15 cellular contexts compared by ENCODE assay signal in genomic region chr17:46063239-46063638, GRCh38.
DNase-seq lines count a peak whose midpoint lies in the region; ATAC-seq, FAIRE-seq and TF ChIP-seq lines count a peak whose summit lies in the region.
"Had no signal": no experiment of that assay in that cellular context is flagged by ENCODE, and none has a peak within 500 bp of the region (broad histone marks: within the 10 kb centered on the region; RNA-seq: fewer than 3 reads in every experiment).

No MANE protein-coding gene starts in this region.

- peak; percentile 100 for FAIRE-seq in A549 (lab: Jason Lieb, UNC)
- FAIRE-seq in GM12878 (lab: Jason Lieb, UNC), result peak; percentile 49
- FAIRE-seq: GM12892, small intestine had no signal

- SMC1A ChIA-PET in GM12878 (lab: Charles Lee; ENCODE audit: uncharacterized antibody, unreplicated experiment), result interaction anchor here (0.9 to 1.8 kb wide), 3 partner anchors 8 to 60 kb away, joined by 3 to 4 read pairs (median 4); no protein-coding TSS in a partner anchor

- intact Hi-C loops in GM12878 (cut with micrococcal nuclease; ENCODE audit: unreplicated experiment), result no loop called here
- intact Hi-C loops in vagina (cut with DNase I), result loop anchor here (5.0 kb wide), 1 partner anchor 1156 kb away; no protein-coding TSS in a partner anchor
- intact Hi-C loops in transverse colon (cut with DNase I; ENCODE audit: low total_unique reads), result no loop called here

- H3K4me2 ChIP-seq in A549 (peak overlapping the region; percentile 61), GM12878 (ENCODE audit: control insufficient read depth, insufficient read depth) (no peak overlapping the region)
- H3K4me2 ChIP-seq: BLaER1 treated with 17β-estradiol and CSF1 and Interleukin-3, amounts not matched to agents 10 nM and 100 nM had no signal

- CTCF ChIA-PET in A549 (lab: Yijun Ruan, JAX) (interaction anchor here (0.8 to 12.2 kb wide), 8 partner anchors 10 to 150 kb away, joined by 3 to 183 read pairs (median 4); partner anchors contain the start of gene KANSL1), GM12878 (lab: Yijun Ruan, JAX) (interaction anchor here (0.8 to 1.7 kb wide), 3 partner anchors 11 to 124 kb away, joined by 4 to 5 read pairs (median 4); no protein-coding TSS in a partner anchor)

- TF ChIP-seq POLR2A in A549 (IDR thresholded peaks at IDR 0.05; ENCODE audit: low read length) (no peak), GM12878 (IDR thresholded peaks at IDR 0.05; ENCODE audit: low read depth, low read length) (no peak), vagina (IDR thresholded peaks at IDR 0.05) (no peak), transverse colon (IDR thresholded peaks at IDR 0.05) (no peak)

- ATAC-seq in A549 (peak; percentile 89 to 96), GM12878 (no peak)

- H3K27me3 ChIP-seq in GM12878 (replicated peaks in 1 of 2; ENCODE audit: control insufficient read depth in 2 of 2, insufficient read depth in 2 of 2, low read length in 1 of 2) (no peaks in the 10 kb centered on the region), vagina (no peaks in the 10 kb centered on the region), transverse colon (no peaks in the 10 kb centered on the region)
- H3K27me3 ChIP-seq: BLaER1 treated with 17β-estradiol and CSF1 and Interleukin-3, amounts not matched to agents 10 nM and 100 nM had no signal

- no peak overlapping the region for H3K4me3 ChIP-seq in A549
- no peak overlapping the region for H3K4me3 ChIP-seq in GM12878
- H3K4me3 ChIP-seq in vagina, result no peak overlapping the region
- H3K4me3 ChIP-seq in transverse colon, result no peak overlapping the region
- H3K4me3 ChIP-seq: BLaER1 treated with 17β-estradiol and CSF1 and Interleukin-3, amounts not matched to agents 10 nM and 100 nM had no signal

- H3K27ac ChIP-seq in A549, result peak overlapping the region; percentile 51 to 65; a peak in 4 of 6 replicates
- H3K27ac ChIP-seq in GM12878 (ENCODE audit: control insufficient read depth, insufficient read depth), result no peak overlapping the region
- no peak overlapping the region for H3K27ac ChIP-seq in vagina
- peak overlapping the region in 1 of 4 donors; percentile 6 for H3K27ac ChIP-seq in transverse colon
- H3K27ac ChIP-seq: BLaER1 treated with 17β-estradiol and CSF1 and Interleukin-3, amounts not matched to agents 10 nM and 100 nM; WERI-Rb-1 had no signal

- H2AFZ ChIP-seq in GM12878 (ENCODE audit: control insufficient read depth, low read depth, low read length), result no peak overlapping the region

- peak; percentile 84 to 87 for DNase-seq in A549 (ENCODE audit: low read depth in 1 of 2, low spot score in 1 of 2)
- DNase-seq in HK-2 (ENCODE audit: unreplicated experiment), result peak; percentile 36
- DNase-seq in GM12878 (ENCODE audit: low read depth, low spot score), result no peak
- peak; percentile 90 for DNase-seq in kidney tubule cell (ENCODE audit: low spot score)
- DNase-seq in activated CD8-positive, alpha-beta memory T cell treated with anti-CD3 and anti-CD28 coated beads for 24 hours, result no peak
- DNase-seq in vagina (ENCODE audit: extremely low spot score in 2 of 2), result no peak
- DNase-seq in stimulated activated naive CD4-positive, alpha-beta T cell (lab: John Stamatoyannopoulos, UW), result no peak
- DNase-seq in transverse colon, result no peak
- DNase-seq: activated effector memory CD4-positive, alpha-beta T cell treated with anti-CD3 and anti-CD28 coated beads, Interleukin-2, amount 50 U/mL, for 16 hours; endodermal cell; NCI-H1092; small intestine; WERI-Rb-1 had no signal

- no peak for TF ChIP-seq EP300 in A549 (IDR thresholded peaks at IDR 0.05)
- no peak for TF ChIP-seq EP300 in GM12878 (IDR thresholded peaks at IDR 0.05; ENCODE audit: borderline replicate concordance in 1 of 2, control insufficient read depth in 1 of 2, low read depth in 2 of 2, low read length in 2 of 2)
- TF ChIP-seq EP300 in transverse colon (IDR thresholded peaks at IDR 0.05; ENCODE audit: low read depth), result no peak

- no peaks in the 10 kb centered on the region for H4K20me1 ChIP-seq in GM12878 (ENCODE audit: control insufficient read depth, insufficient read depth)

- no peak for TF ChIP-seq RAD21 in A549 (conservative IDR thresholded peaks at IDR 0.05 in 1 of 2, IDR thresholded peaks at IDR 0.05 in 1 of 2)
- no peak for TF ChIP-seq RAD21 in GM12878 (IDR thresholded peaks at IDR 0.05; ENCODE audit: insufficient read depth, low read depth, low read length)

- H3K36me3 ChIP-seq in GM12878 (ENCODE audit: control insufficient read depth in 2 of 2, insufficient read depth in 2 of 2, low read length in 1 of 2) (peaks cover 3 to 23% of the 10 kb centered on the region in 2 experiments), vagina (peaks cover 0 to 43% of the 10 kb centered on the region in 2 donors), transverse colon (peaks cover 0 to 20% (median 9%) of the 10 kb centered on the region in 4 donors)

- TF ChIP-seq CTCF in A549 (IDR thresholded peaks at IDR 0.05), result no peak
- no peak for TF ChIP-seq CTCF in GM12878 (IDR thresholded peaks at IDR 0.05 in 2 of 3, conservative IDR thresholded peaks at IDR 0.05 in 1 of 3; ENCODE audit: control insufficient read depth in 2 of 3, extremely low read depth in 1 of 3, insufficient read depth in 1 of 3, low read depth in 3 of 3, low read length in 3 of 3)
- no peak for TF ChIP-seq CTCF in vagina (IDR thresholded peaks at IDR 0.05)
- TF ChIP-seq CTCF in transverse colon (IDR thresholded peaks at IDR 0.05), result no peak

- no peaks in the 10 kb centered on the region for H3K79me2 ChIP-seq in GM12878 (ENCODE audit: control insufficient read depth, insufficient read depth, low read length)

- H3K4me1 ChIP-seq in A549 (peaks cover 68% of the 10 kb centered on the region), GM12878 (ENCODE audit: control insufficient read depth, insufficient read depth, low read length) (no peaks in the 10 kb centered on the region), vagina (peaks cover 6% of the 10 kb centered on the region), transverse colon (peaks cover 0 to 9% (median 0%) of the 10 kb centered on the region in 4 donors)
- H3K4me1 ChIP-seq: BLaER1 treated with 17β-estradiol and CSF1 and Interleukin-3, amounts not matched to agents 10 nM and 100 nM had no signal

- POLR2A ChIA-PET in A549 (lab: Yijun Ruan, JAX) (interaction anchor here (0.7 to 1.0 kb wide), 3 partner anchors 36 to 204 kb away, joined by 3 to 5 read pairs (median 4); no protein-coding TSS in a partner anchor), GM12878 (lab: Charles Lee) (interaction anchor here (0.7 kb wide), 1 partner anchor 269 kb away, joined by 3 read pairs; no protein-coding TSS in a partner anchor)

- RAD21 ChIA-PET in GM12878 (lab: Charles Lee; ENCODE audit: unreplicated experiment), result no interaction called here

- BruUV-seq in GM12878 (replicated peaks; lab: Mats Ljungman, UMichigan), result TSS peak; percentile 12

- H3K9ac ChIP-seq in GM12878 (ENCODE audit: control insufficient read depth, insufficient read depth, low read length), result no peak overlapping the region
- H3K9ac ChIP-seq: BLaER1 treated with 17β-estradiol and CSF1 and Interleukin-3, amounts not matched to agents 10 nM and 100 nM had no signal

- H3K9me3 ChIP-seq in A549 (no peaks in the 10 kb centered on the region), GM12878 (replicated peaks; ENCODE audit: control insufficient read depth, insufficient read depth, low read length) (no peaks in the 10 kb centered on the region), vagina (no peaks in the 10 kb centered on the region), transverse colon (no peaks in the 10 kb centered on the region)
- H3K9me3 ChIP-seq: BLaER1 treated with 17β-estradiol and CSF1 and Interleukin-3, amounts not matched to agents 10 nM and 100 nM had no signal

- 2% methylated on average over 2 of the region's 2 CpGs for WGBS in A549 (ENCODE audit: missing lambda C conversion rate)
- 80% methylated on average over 2 of the region's 2 CpGs for WGBS in GM12878 (ENCODE audit: insufficient coverage, insufficient replicate concordance, low lambda C conversion rate, missing lambda C conversion rate)
- WGBS in transverse colon (ENCODE audit: low coverage in 1 of 2), 2 donors, result 25 to 48% methylated on average over 2 of the region's 2 CpGs

- in situ Hi-C loops in GM12878 (cut with MboI), result no loop called here
- in situ Hi-C loops in transverse colon (cut with MboI; ENCODE audit: low pct_ligation_motif_present in 1 of 4, low pct_unique_long_range_greater_than_20kb in 1 of 4, low sequenced_read_pairs in 3 of 4), result no loop called here

TF ChIP-seq in A549, 52 proteins besides CTCF, POLR2A, EP300 and RAD21 (continues in another document):
- TF ChIP-seq MAFK (IDR thresholded peaks at IDR 0.05; ENCODE audit: partially characterized antibody) (peak; percentile 89), MAX (IDR thresholded peaks at IDR 0.05) (peak; percentile 60; the same call in 1 of the 2 replicates), FOXS1 (CRISPR knock-in tag; IDR thresholded peaks at IDR 0.05) (no peak), GATA3 (IDR thresholded peaks at IDR 0.05; ENCODE audit: borderline replicate concordance) (peak; percentile 55; the same call in 1 of the 2 replicates), ZNF302 (CRISPR knock-in tag; IDR thresholded peaks at IDR 0.05) (no peak), HDAC2 (IDR thresholded peaks at IDR 0.05) (no peak), FOSL2 (IDR thresholded peaks at IDR 0.05) (0 out of 2 replicates have a peak, but pooled peaks have one; percentile 33), FOSL2 (CRISPR knock-in tag; IDR thresholded peaks at IDR 0.05) (peak; percentile 67), PHF8 (IDR thresholded peaks at IDR 0.05; ENCODE audit: borderline replicate concordance, low read depth) (no peak)

TF ChIP-seq in GM12878, 131 proteins besides CTCF, POLR2A, EP300 and RAD21 (continues in another document):
- no peak for TF ChIP-seq CBX3 (IDR thresholded peaks at IDR 0.05; ENCODE audit: borderline replicate concordance, low read depth)
- TF ChIP-seq SREBF1 (IDR thresholded peaks at IDR 0.05; ENCODE audit: low read length), result no peak
- TF ChIP-seq NFIC (IDR thresholded peaks at IDR 0.05; ENCODE audit: low read depth, low read length), result no peak
- TF ChIP-seq, protein P1, sequence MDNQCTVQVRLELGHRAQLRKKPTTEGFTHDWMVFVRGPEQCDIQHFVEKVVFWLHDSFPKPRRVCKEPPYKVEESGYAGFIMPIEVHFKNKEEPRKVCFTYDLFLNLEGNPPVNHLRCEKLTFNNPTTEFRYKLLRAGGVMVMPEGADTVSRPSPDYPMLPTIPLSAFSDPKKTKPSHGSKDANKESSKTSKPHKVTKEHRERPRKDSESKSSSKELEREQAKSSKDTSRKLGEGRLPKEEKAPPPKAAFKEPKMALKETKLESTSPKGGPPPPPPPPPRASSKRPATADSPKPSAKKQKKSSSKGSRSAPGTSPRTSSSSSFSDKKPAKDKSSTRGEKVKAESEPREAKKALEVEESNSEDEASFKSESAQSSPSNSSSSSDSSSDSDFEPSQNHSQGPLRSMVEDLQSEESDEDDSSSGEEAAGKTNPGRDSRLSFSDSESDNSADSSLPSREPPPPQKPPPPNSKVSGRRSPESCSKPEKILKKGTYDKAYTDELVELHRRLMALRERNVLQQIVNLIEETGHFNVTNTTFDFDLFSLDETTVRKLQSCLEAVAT (IDR thresholded peaks at IDR 0.05), result no peak

Comparison
In these comparisons a context has a peak if more than half of its experiments do, and no peak if none do; other contexts are left out.
1. DNase-seq: peak in A549 (2 of 2), HK-2 (single experiment) and kidney tubule cell (single experiment); none in GM12878 (single experiment), activated CD8-positive, alpha-beta memory T cell treated with anti-CD3 and anti-CD28 coated beads for 24 hours (single experiment), vagina (0 of 2), stimulated activated naive CD4-positive, alpha-beta T cell (0 of 6) and transverse colon (single experiment).
2. H3K27ac ChIP-seq: peak in A549 (2 of 2); none in GM12878 (single experiment) and vagina (single experiment).
3. Of the 24 proteins assayed by ChIP-seq in both GM12878 and A549: peak only in GM12878: none; only in A549: MAX; in both: none; in neither: 23.